Comparison of ENCODE assay signal across 1 cellular context in genomic region chr6:15715060-15715459, GRCh38.
TF ChIP-seq lines count a peak whose summit lies in the region.

No MANE protein-coding gene starts in this region.

TF ChIP-seq in K562, 482 proteins besides CTCF, POLR2A, EP300 and RAD21:
- TF ChIP-seq, protein P1, sequence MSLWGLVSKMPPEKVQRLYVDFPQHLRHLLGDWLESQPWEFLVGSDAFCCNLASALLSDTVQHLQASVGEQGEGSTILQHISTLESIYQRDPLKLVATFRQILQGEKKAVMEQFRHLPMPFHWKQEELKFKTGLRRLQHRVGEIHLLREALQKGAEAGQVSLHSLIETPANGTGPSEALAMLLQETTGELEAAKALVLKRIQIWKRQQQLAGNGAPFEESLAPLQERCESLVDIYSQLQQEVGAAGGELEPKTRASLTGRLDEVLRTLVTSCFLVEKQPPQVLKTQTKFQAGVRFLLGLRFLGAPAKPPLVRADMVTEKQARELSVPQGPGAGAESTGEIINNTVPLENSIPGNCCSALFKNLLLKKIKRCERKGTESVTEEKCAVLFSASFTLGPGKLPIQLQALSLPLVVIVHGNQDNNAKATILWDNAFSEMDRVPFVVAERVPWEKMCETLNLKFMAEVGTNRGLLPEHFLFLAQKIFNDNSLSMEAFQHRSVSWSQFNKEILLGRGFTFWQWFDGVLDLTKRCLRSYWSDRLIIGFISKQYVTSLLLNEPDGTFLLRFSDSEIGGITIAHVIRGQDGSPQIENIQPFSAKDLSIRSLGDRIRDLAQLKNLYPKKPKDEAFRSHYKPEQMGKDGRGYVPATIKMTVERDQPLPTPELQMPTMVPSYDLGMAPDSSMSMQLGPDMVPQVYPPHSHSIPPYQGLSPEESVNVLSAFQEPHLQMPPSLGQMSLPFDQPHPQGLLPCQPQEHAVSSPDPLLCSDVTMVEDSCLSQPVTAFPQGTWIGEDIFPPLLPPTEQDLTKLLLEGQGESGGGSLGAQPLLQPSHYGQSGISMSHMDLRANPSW (CRISPR knock-in tag; IDR thresholded peaks at IDR 0.05): no peak
- TF ChIP-seq, protein P2, sequence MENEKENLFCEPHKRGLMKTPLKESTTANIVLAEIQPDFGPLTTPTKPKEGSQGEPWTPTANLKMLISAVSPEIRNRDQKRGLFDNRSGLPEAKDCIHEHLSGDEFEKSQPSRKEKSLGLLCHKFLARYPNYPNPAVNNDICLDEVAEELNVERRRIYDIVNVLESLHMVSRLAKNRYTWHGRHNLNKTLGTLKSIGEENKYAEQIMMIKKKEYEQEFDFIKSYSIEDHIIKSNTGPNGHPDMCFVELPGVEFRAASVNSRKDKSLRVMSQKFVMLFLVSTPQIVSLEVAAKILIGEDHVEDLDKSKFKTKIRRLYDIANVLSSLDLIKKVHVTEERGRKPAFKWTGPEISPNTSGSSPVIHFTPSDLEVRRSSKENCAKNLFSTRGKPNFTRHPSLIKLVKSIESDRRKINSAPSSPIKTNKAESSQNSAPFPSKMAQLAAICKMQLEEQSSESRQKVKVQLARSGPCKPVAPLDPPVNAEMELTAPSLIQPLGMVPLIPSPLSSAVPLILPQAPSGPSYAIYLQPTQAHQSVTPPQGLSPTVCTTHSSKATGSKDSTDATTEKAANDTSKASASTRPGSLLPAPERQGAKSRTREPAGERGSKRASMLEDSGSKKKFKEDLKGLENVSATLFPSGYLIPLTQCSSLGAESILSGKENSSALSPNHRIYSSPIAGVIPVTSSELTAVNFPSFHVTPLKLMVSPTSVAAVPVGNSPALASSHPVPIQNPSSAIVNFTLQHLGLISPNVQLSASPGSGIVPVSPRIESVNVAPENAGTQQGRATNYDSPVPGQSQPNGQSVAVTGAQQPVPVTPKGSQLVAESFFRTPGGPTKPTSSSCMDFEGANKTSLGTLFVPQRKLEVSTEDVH (IDR thresholded peaks at IDR 0.05; ENCODE audit: low read depth, partially characterized antibody): no peak
- TF ChIP-seq JUND (IDR thresholded peaks at IDR 0.05; ENCODE audit: borderline replicate concordance, low read depth, low read length): no peak
- TF ChIP-seq JUND (tag; IDR thresholded peaks at IDR 0.05; ENCODE audit: borderline replicate concordance, low read depth, low read length): peak; percentile 22; the same call in 1 of the 3 replicates
- TF ChIP-seq KHSRP (IDR thresholded peaks at IDR 0.05): no peak
- TF ChIP-seq HEY1 (CRISPR knock-in tag; IDR thresholded peaks at IDR 0.05; ENCODE audit: borderline replicate concordance): no peak
- no peak for TF ChIP-seq SUPT5H (IDR thresholded peaks at IDR 0.05)
- no peak for TF ChIP-seq ZNF134 (CRISPR knock-in tag; conservative IDR thresholded peaks at IDR 0.05)
- TF ChIP-seq, protein P3, sequence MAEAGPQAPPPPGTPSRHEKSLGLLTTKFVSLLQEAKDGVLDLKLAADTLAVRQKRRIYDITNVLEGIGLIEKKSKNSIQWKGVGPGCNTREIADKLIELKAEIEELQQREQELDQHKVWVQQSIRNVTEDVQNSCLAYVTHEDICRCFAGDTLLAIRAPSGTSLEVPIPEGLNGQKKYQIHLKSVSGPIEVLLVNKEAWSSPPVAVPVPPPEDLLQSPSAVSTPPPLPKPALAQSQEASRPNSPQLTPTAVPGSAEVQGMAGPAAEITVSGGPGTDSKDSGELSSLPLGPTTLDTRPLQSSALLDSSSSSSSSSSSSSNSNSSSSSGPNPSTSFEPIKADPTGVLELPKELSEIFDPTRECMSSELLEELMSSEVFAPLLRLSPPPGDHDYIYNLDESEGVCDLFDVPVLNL (CRISPR knock-in tag; IDR thresholded peaks at IDR 0.05; ENCODE audit: low read depth): no peak
- no peak for TF ChIP-seq ZBTB9 (CRISPR knock-in tag; IDR thresholded peaks at IDR 0.05)
- TF ChIP-seq ZNF583 (CRISPR knock-in tag; IDR thresholded peaks at IDR 0.05): no peak
- no peak for TF ChIP-seq BRF1 (IDR thresholded peaks at IDR 0.05; ENCODE audit: borderline replicate concordance, extremely low read depth, insufficient read length)
- no peak for TF ChIP-seq ZNF444 (CRISPR knock-in tag; IDR thresholded peaks at IDR 0.05)
- no peak for TF ChIP-seq XRCC3 (IDR thresholded peaks at IDR 0.05)
- TF ChIP-seq FOSL1 (tag; conservative IDR thresholded peaks at IDR 0.05): peak; percentile 79
- TF ChIP-seq CGGBP1 (CRISPR knock-in tag; IDR thresholded peaks at IDR 0.05): no peak
- TF ChIP-seq, protein P4, sequence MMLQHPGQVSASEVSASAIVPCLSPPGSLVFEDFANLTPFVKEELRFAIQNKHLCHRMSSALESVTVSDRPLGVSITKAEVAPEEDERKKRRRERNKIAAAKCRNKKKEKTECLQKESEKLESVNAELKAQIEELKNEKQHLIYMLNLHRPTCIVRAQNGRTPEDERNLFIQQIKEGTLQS (IDR thresholded peaks at IDR 0.05): peak; percentile 54
- TF ChIP-seq, protein P4 (CRISPR knock-in tag; conservative IDR thresholded peaks at IDR 0.05): no peak
- TF ChIP-seq C11orf30 (IDR thresholded peaks at IDR 0.05; ENCODE audit: low read depth): no peak
- TF ChIP-seq ZNF184 (CRISPR knock-in tag; IDR thresholded peaks at IDR 0.05): no peak
- TF ChIP-seq BRD9 (IDR thresholded peaks at IDR 0.05; ENCODE audit: low read depth, partially characterized antibody): no peak
- no peak for TF ChIP-seq SMARCE1 (IDR thresholded peaks at IDR 0.05)
- TF ChIP-seq BMI1 (IDR thresholded peaks at IDR 0.05; ENCODE audit: low read length): no peak
